Comparison of ENCODE assay signal across 10 cellular contexts in the genomic region with DNA sequence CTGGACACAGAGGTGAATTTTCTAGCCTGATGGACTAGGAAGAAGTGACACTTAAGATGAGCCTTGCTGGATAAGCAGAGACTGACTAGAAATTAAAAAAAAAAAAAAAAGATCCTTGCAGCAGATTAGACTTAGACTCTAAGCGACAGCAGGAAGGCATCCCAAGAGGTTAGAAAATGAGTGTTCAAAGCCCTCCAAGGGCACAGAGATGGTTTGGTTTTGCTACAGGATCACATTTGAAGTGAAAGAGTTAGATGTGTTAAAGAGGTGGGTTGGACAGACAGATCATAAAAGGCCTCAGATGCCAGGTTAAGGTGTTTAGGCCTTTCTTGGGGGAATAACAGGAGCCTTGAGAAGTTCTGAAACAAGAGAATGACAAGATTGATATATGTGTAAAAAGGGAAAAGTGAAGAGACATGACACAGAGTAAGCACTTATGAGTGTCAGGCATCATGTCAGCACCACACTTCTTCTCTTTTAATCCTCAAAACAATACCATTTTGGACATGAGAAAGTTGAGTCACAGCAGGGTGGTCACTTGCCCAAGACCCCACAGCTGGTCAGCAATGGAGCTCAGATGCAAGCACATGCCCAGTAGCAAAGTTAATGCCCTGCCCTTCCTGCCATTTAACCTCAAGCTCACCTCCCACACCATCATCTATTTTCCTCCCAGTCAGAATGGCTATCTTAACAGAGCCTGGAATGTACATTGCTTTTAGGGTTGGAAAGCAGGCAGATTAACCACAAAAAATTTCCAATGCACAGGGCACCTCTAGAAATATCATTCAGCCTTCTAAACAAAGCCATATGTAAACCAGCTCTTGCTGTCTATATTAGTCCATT.
DNase-seq lines count a peak whose midpoint lies in the region; ATAC-seq and TF ChIP-seq lines count a peak whose summit lies in the region.
"Had no signal": no experiment of that assay in that cellular context is flagged by ENCODE, and none has a peak within 500 bp of the region (broad histone marks: within the 10 kb centered on the region; RNA-seq: fewer than 3 reads in every experiment).

No MANE protein-coding gene starts in this region.

- no peaks in the 10 kb centered on the region for H3K27me3 ChIP-seq in effector memory CD4-positive, alpha-beta T cell (replicated peaks; ENCODE audit: control insufficient read depth, insufficient read depth, low read length, poor library complexity, severe bottlenecking)
- no peaks in the 10 kb centered on the region for H3K27me3 ChIP-seq in trophoblast cell (ENCODE audit: insufficient read depth, low read length)

- no peak overlapping the region for H2BK5ac ChIP-seq in trophoblast cell (ENCODE audit: low read depth, low read length, poor library complexity)

- H3K27me3 Mint-ChIP-seq in T-helper 1 cell treated with Interleukin-12 subunit alpha and Interleukin-12 subunit beta and Interleukin-4 antibody, amounts not matched to agents 30 μg/mL and 1 μg/mL, for 36 hours (ENCODE audit: low read depth): no peaks in the 10 kb centered on the region

- no CpG with 5 or more reads among the region's 1 CpG for WGBS in trophoblast cell (ENCODE audit: extremely low coverage, insufficient coverage, insufficient read length)

- H3K36me3 ChIP-seq in effector memory CD4-positive, alpha-beta T cell (ENCODE audit: control insufficient read depth, insufficient read depth, low read length): no peaks in the 10 kb centered on the region
- no peaks in the 10 kb centered on the region for H3K36me3 ChIP-seq in trophoblast cell (ENCODE audit: control insufficient read depth in 1 of 2, insufficient read depth in 2 of 2, low read length in 2 of 2)
- H3K36me3 ChIP-seq: thoracic aorta had no signal

- no peak overlapping the region for H3K4ac ChIP-seq in trophoblast cell (ENCODE audit: low read depth, low read length)

- H4K8ac ChIP-seq in trophoblast cell (ENCODE audit: low read depth, low read length): no peak overlapping the region

- ATAC-seq in HG03280 (IDR thresholded peaks at IDR 0.05; ENCODE audit: unreplicated experiment): no peak
- ATAC-seq in HG02588 (IDR thresholded peaks at IDR 0.05; ENCODE audit: unreplicated experiment): no peak

- H3K36me3 Mint-ChIP-seq in T-helper 1 cell treated with Interleukin-12 subunit alpha and Interleukin-12 subunit beta and Interleukin-4 antibody, amounts not matched to agents 30 μg/mL and 1 μg/mL, for 36 hours (ENCODE audit: low read depth): peaks cover 38% of the 10 kb centered on the region

- H2AFZ ChIP-seq in trophoblast cell (ENCODE audit: insufficient read depth, low read length, poor library complexity): no peak overlapping the region

- no peak overlapping the region for H4K12ac ChIP-seq in trophoblast cell (ENCODE audit: low read depth, low read length)

- no peaks in the 10 kb centered on the region for H3K79me1 ChIP-seq in trophoblast cell (ENCODE audit: low read length)

- no peak overlapping the region for H3K14ac ChIP-seq in trophoblast cell (ENCODE audit: low read length)

- peak overlapping the region; percentile 91 for H3K27ac ChIP-seq in effector memory CD4-positive, alpha-beta T cell (ENCODE audit: insufficient read depth, low read length, poor library complexity, severe bottlenecking)
- no peak overlapping the region for H3K27ac ChIP-seq in trophoblast cell (ENCODE audit: low read depth, low read length)
- H3K27ac ChIP-seq: epithelial cell of prostate, thoracic aorta had no signal

- no peaks in the 10 kb centered on the region for H3K9me3 ChIP-seq in effector memory CD4-positive, alpha-beta T cell (ENCODE audit: control insufficient read depth, low read length)
- H3K9me3 ChIP-seq in trophoblast cell (ENCODE audit: insufficient read depth, low read depth, low read length): no peaks in the 10 kb centered on the region
- H3K9me3 ChIP-seq: thoracic aorta had no signal

- H3K4me1 ChIP-seq in effector memory CD4-positive, alpha-beta T cell (ENCODE audit: control insufficient read depth, insufficient read depth, low read length, poor library complexity, severe bottlenecking): peaks cover 76% of the 10 kb centered on the region
- peaks cover 4 to 5% of the 10 kb centered on the region in 2 experiments for H3K4me1 ChIP-seq in trophoblast cell (ENCODE audit: control insufficient read depth in 1 of 2, insufficient read depth in 2 of 2, low read length in 2 of 2)

- TF ChIP-seq CTCF in GM12865 (IDR thresholded peaks at IDR 0.05; ENCODE audit: insufficient read depth, low read depth, low read length, missing control alignments): no peak

- H3K79me2 ChIP-seq in trophoblast cell (ENCODE audit: control insufficient read depth, insufficient read depth, low read length, poor library complexity): peaks cover 2% of the 10 kb centered on the region

- peak overlapping the region; percentile 21 for H3K23ac ChIP-seq in trophoblast cell (ENCODE audit: low read length)

- no peak for DNase-seq in GM12865 (ENCODE audit: low read depth)
- no peak for DNase-seq in effector memory CD4-positive, alpha-beta T cell
- DNase-seq in trophoblast cell: no peak
- DNase-seq in DMS53 treated with DMSO at 0.1 percent for 48 hours (lab: John Stamatoyannopoulos, UW; ENCODE audit: unreplicated experiment): no peak
- DNase-seq: Calu3 had no signal

- no peak overlapping the region for H2AK5ac ChIP-seq in trophoblast cell (ENCODE audit: low read length)

- H3K4me1 Mint-ChIP-seq in T-helper 1 cell treated with Interleukin-12 subunit alpha and Interleukin-12 subunit beta and Interleukin-4 antibody, amounts not matched to agents 30 μg/mL and 1 μg/mL, for 36 hours (ENCODE audit: low read depth): peaks cover 93% of the 10 kb centered on the region

- H3K27ac Mint-ChIP-seq in T-helper 1 cell treated with Interleukin-12 subunit alpha and Interleukin-12 subunit beta and Interleukin-4 antibody, amounts not matched to agents 30 μg/mL and 1 μg/mL, for 36 hours: peak overlapping the region; percentile 66

- H3K9ac ChIP-seq in trophoblast cell (ENCODE audit: low read length): no peak overlapping the region

- H3K18ac ChIP-seq in trophoblast cell (ENCODE audit: low read length): no peak overlapping the region

- no peak overlapping the region for H4K91ac ChIP-seq in trophoblast cell (ENCODE audit: low read depth, low read length)

- no peak overlapping the region for H2BK12ac ChIP-seq in trophoblast cell (ENCODE audit: low read length)

- peak overlapping the region; percentile 12 for H3K4me3 Mint-ChIP-seq in T-helper 1 cell treated with Interleukin-12 subunit alpha and Interleukin-12 subunit beta and Interleukin-4 antibody, amounts not matched to agents 30 μg/mL and 1 μg/mL, for 36 hours

- H3K9me3 Mint-ChIP-seq in T-helper 1 cell treated with Interleukin-12 subunit alpha and Interleukin-12 subunit beta and Interleukin-4 antibody, amounts not matched to agents 30 μg/mL and 1 μg/mL, for 36 hours: no peaks in the 10 kb centered on the region

- H3K4me3 ChIP-seq in GM12865 (ENCODE audit: low read depth, low read length) (peak overlapping the region; percentile 21), trophoblast cell (ENCODE audit: low read depth, low read length) (no peak overlapping the region)
- H3K4me3 ChIP-seq in effector memory CD4-positive, alpha-beta T cell (ENCODE audit: insufficient read depth, low read depth, low read length, poor library complexity, severe bottlenecking): no peak overlapping the region
- H3K4me3 ChIP-seq: thoracic aorta had no signal

- H3K4me2 ChIP-seq in trophoblast cell (ENCODE audit: low read length): no peak overlapping the region

- no peak overlapping the region for H2BK120ac ChIP-seq in trophoblast cell (ENCODE audit: insufficient read depth, low read length, poor library complexity)
